ENCODE assay signal across 14 cellular contexts in genomic region chr15:100764778-100765457, GRCh38.
DNase-seq lines count a peak whose midpoint lies in the region; ATAC-seq and TF ChIP-seq lines count a peak whose summit lies in the region.
"Had no signal": no experiment of that assay in that cellular context is flagged by ENCODE, and none has a peak within 500 bp of the region (broad histone marks: within the 10 kb centered on the region; RNA-seq: fewer than 3 reads in every experiment).

No MANE protein-coding gene starts in this region.

- no peak for TF ChIP-seq CTCF in RWPE2 (IDR thresholded peaks at IDR 0.05; ENCODE audit: poor library complexity, severe bottlenecking)
- TF ChIP-seq CTCF in foreskin fibroblast (IDR thresholded peaks at IDR 0.05; ENCODE audit: low read depth, low read length), result no peak
- no peak for TF ChIP-seq CTCF in upper lobe of right lung (IDR thresholded peaks at IDR 0.05)
- TF ChIP-seq CTCF in body of pancreas (IDR thresholded peaks at IDR 0.05), result no peak

- H3K36me3 ChIP-seq in RWPE2 (ENCODE audit: low read depth), result no peaks in the 10 kb centered on the region
- H3K36me3 ChIP-seq in upper lobe of right lung, result no peaks in the 10 kb centered on the region
- H3K36me3 ChIP-seq in body of pancreas (replicated peaks in 1 of 2; ENCODE audit: insufficient read depth in 1 of 2, low read depth in 2 of 2), result no peaks in the 10 kb centered on the region
- H3K36me3 ChIP-seq: thoracic aorta had no signal

- intact Hi-C loops in upper lobe of right lung (cut with DNase I), result no loop called here
- intact Hi-C loops in body of pancreas (cut with DNase I), result no loop called here

- H3K4me3 ChIP-seq in RWPE2 (ENCODE audit: severe bottlenecking), result no peak overlapping the region
- no peak overlapping the region for H3K4me3 ChIP-seq in foreskin fibroblast (ENCODE audit: low read depth in 1 of 2, low read length in 2 of 2)
- H3K4me3 ChIP-seq in upper lobe of right lung, result no peak overlapping the region
- H3K4me3 ChIP-seq in body of pancreas, result no peak overlapping the region
- H3K4me3 ChIP-seq: thoracic aorta had no signal

- H3K4me1 ChIP-seq in RWPE2 (ENCODE audit: insufficient read depth, poor library complexity, severe bottlenecking), result peaks cover 2% of the 10 kb centered on the region
- peaks cover 7% of the 10 kb centered on the region for H3K4me1 ChIP-seq in upper lobe of right lung
- H3K4me1 ChIP-seq in body of pancreas, result no peaks in the 10 kb centered on the region

- H3K9me3 ChIP-seq in RWPE2 (ENCODE audit: severe bottlenecking) (no peaks in the 10 kb centered on the region), upper lobe of right lung (no peaks in the 10 kb centered on the region), body of pancreas (no peaks in the 10 kb centered on the region)
- H3K9me3 ChIP-seq: thoracic aorta had no signal

- no peaks in the 10 kb centered on the region for H3K36me3 Mint-ChIP-seq in natural killer cell treated with Interleukin-12 subunit alpha and Interleukin-12 subunit beta and Interleukin-15 and Interleukin-18, amount 100 ng/mL, for 72 hours
- H3K36me3 Mint-ChIP-seq: T-cell had no signal

- H3K27me3 ChIP-seq in RWPE2 (ENCODE audit: insufficient read depth, poor library complexity, severe bottlenecking), result no peaks in the 10 kb centered on the region
- peaks cover 4% of the 10 kb centered on the region for H3K27me3 ChIP-seq in upper lobe of right lung
- H3K27me3 ChIP-seq in body of pancreas, result no peaks in the 10 kb centered on the region

- TF ChIP-seq POLR2A in body of pancreas (IDR thresholded peaks at IDR 0.05), result no peak

- H3K27ac ChIP-seq in RWPE2 (ENCODE audit: poor library complexity, severe bottlenecking) (no peak overlapping the region), upper lobe of right lung (no peak overlapping the region), body of pancreas (no peak overlapping the region)
- H3K27ac ChIP-seq: thoracic aorta had no signal

- H3K27ac Mint-ChIP-seq in natural killer cell treated with Interleukin-12 subunit alpha and Interleukin-12 subunit beta and Interleukin-15 and Interleukin-18, amount 100 ng/mL, for 72 hours, result no peak overlapping the region
- H3K27ac Mint-ChIP-seq: T-cell had no signal

- no peaks in the 10 kb centered on the region for H3K9me3 Mint-ChIP-seq in natural killer cell treated with Interleukin-12 subunit alpha and Interleukin-12 subunit beta and Interleukin-15 and Interleukin-18, amount 100 ng/mL, for 72 hours
- H3K9me3 Mint-ChIP-seq: central memory CD8-positive, alpha-beta T cell; T-cell had no signal

- no peaks in the 10 kb centered on the region for H3K4me1 Mint-ChIP-seq in natural killer cell treated with Interleukin-12 subunit alpha and Interleukin-12 subunit beta and Interleukin-15 and Interleukin-18, amount 100 ng/mL, for 72 hours (ENCODE audit: low read depth in 2 of 2)
- H3K4me1 Mint-ChIP-seq: central memory CD8-positive, alpha-beta T cell; T-cell had no signal

- WGBS in body of pancreas, 2 donors, result 79 to 85% methylated on average over 9 of the region's 9 CpGs

- ATAC-seq in RWPE2 (ENCODE audit: low read depth) (peak; percentile 7; the same call in 1 of the 3 replicates), upper lobe of right lung (peak; percentile 36), body of pancreas (no peak)
- ATAC-seq in natural killer cell treated with Interleukin-12 subunit alpha and Interleukin-12 subunit beta and Interleukin-15 and Interleukin-18, amount 100 ng/mL, for 72 hours, result no peak
- ATAC-seq: T-cell had no signal

- H3K27me3 Mint-ChIP-seq in natural killer cell treated with Interleukin-12 subunit alpha and Interleukin-12 subunit beta and Interleukin-15 and Interleukin-18, amount 100 ng/mL, for 72 hours, result peaks cover 7 to 12% of the 10 kb centered on the region in 2 donors

- H3K4me3 Mint-ChIP-seq in natural killer cell treated with Interleukin-12 subunit alpha and Interleukin-12 subunit beta and Interleukin-15 and Interleukin-18, amount 100 ng/mL, for 72 hours, result no peak overlapping the region
- H3K4me3 Mint-ChIP-seq: central memory CD8-positive, alpha-beta T cell; T-cell had no signal

- peak; percentile 42 for DNase-seq in activated effector memory CD4-positive, alpha-beta T cell treated with anti-CD3 and anti-CD28 coated beads, Interleukin-2, amount 50 U/mL, for 16 hours
- no peak for DNase-seq in activated effector memory CD4-positive, alpha-beta T cell treated with Interleukin-2 at 50 U/mL for 16 hours
- peak; percentile 57 for DNase-seq in RWPE2 (ENCODE audit: low spot score)
- peak; percentile 26 to 60 for DNase-seq in foreskin fibroblast
- DNase-seq in upper lobe of right lung, result peak; percentile 67
- no peak for DNase-seq in NCI-H510A treated with DMSO at 0.1 percent for 48 hours (lab: John Stamatoyannopoulos, UW)
- no peak for DNase-seq in natural killer cell treated with Interleukin-12 subunit alpha and Interleukin-12 subunit beta and Interleukin-15 and Interleukin-18, amount 100 ng/mL, for 72 hours (ENCODE audit: low spot score)
- no peak for DNase-seq in body of pancreas
- DNase-seq: ACHN; NCI-H526; stimulated activated CD4-positive, alpha-beta T cell treated with anti-CD3 and anti-CD28 coated beads, Interleukin-4, amount 100 ng/mL, for 24 hours; T-cell had no signal

Comparison
In these comparisons a context has a peak if more than half of its experiments do, and no peak if none do; other contexts are left out.
1. DNase-seq: peak in activated effector memory CD4-positive, alpha-beta T cell treated with anti-CD3 and anti-CD28 coated beads, Interleukin-2, amount 50 U/mL, for 16 hours (single experiment), RWPE2 (single experiment), foreskin fibroblast (2 of 2) and upper lobe of right lung (single experiment); none in activated effector memory CD4-positive, alpha-beta T cell treated with Interleukin-2 at 50 U/mL for 16 hours (single experiment), NCI-H510A treated with DMSO at 0.1 percent for 48 hours (single experiment), natural killer cell treated with Interleukin-12 subunit alpha and Interleukin-12 subunit beta and Interleukin-15 and Interleukin-18, amount 100 ng/mL, for 72 hours (single experiment) and body of pancreas (0 of 4).
2. ATAC-seq: peak in RWPE2 (single experiment) and upper lobe of right lung (single experiment); none in natural killer cell treated with Interleukin-12 subunit alpha and Interleukin-12 subunit beta and Interleukin-15 and Interleukin-18, amount 100 ng/mL, for 72 hours (0 of 2) and body of pancreas (single experiment).